Comparison of ENCODE assay signal across 1 cellular context in the genomic region with DNA sequence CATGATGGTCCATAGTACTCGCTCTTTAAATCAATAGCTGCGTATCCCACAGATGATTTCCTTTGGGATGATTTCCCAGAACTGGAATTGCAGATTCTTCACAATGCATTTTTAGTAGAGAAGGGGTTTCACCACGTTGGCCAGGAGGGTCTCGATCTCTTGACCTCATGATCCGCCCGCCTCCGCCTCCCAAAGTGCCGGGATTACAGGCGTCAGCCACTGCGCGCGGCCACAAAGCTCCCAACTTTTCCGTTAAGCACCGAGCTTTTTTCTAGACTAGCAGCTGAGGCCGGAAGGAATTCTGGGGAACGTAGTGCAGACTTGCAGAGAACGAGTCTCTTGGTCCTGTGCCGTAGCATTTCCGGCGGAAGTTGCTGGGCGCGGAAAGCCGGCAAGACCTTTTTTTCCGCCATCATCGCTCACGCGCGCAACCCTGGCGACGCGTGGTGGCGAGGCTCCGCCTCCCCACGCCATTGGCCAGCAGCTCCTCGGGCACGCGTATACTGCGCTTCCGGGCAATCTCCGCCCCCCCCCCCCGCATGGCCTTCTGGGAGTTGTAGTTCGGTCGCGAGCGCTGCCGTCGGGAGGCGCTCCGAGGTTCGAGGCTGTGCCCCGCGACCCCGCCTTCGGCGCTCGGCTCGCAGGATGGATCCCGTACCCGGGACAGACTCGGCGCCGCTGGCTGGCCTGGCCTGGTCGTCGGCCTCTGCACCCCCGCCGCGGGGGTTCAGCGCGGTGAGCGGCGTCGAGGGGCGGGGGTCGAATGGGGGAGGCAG.
TF ChIP-seq lines count a peak whose summit lies in the region.

A gene (plus strand): TSS at position 557 of the 776 bp plus-strand sequence. CDS start 89 bp downstream, at position 646.

TF ChIP-seq in HepG2, 621 proteins besides CTCF, POLR2A, EP300 and RAD21 (continued from another document and continues in another):
- TF ChIP-seq, protein P1, sequence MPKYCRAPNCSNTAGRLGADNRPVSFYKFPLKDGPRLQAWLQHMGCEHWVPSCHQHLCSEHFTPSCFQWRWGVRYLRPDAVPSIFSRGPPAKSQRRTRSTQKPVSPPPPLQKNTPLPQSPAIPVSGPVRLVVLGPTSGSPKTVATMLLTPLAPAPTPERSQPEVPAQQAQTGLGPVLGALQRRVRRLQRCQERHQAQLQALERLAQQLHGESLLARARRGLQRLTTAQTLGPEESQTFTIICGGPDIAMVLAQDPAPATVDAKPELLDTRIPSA (CRISPR knock-in tag; IDR thresholded peaks at IDR 0.05; ENCODE audit: borderline replicate concordance) = no peak
- TF ChIP-seq ZNF3 (CRISPR knock-in tag; IDR thresholded peaks at IDR 0.05) (no peak), FOSL2 (CRISPR knock-in tag; IDR thresholded peaks at IDR 0.05) (peak; percentile 33), ZMYM2 (CRISPR knock-in tag; IDR thresholded peaks at IDR 0.05) (peak; percentile 46), NFKB2 (CRISPR knock-in tag; IDR thresholded peaks at IDR 0.05; ENCODE audit: borderline replicate concordance) (peak; percentile 74; the same call in 1 of the 2 replicates), ZNF619 (CRISPR knock-in tag; IDR thresholded peaks at IDR 0.05) (peak; percentile 75), CAMTA2 (CRISPR knock-in tag; IDR thresholded peaks at IDR 0.05; ENCODE audit: borderline replicate concordance) (no peak), TBX2 (CRISPR knock-in tag; IDR thresholded peaks at IDR 0.05; ENCODE audit: borderline replicate concordance) (peak; percentile 70), MED8 (CRISPR knock-in tag; IDR thresholded peaks at IDR 0.05; ENCODE audit: insufficient replicate concordance) (no peak), KDM5B (CRISPR knock-in tag; IDR thresholded peaks at IDR 0.05; ENCODE audit: borderline replicate concordance) (peak; percentile 54), HOXA3 (CRISPR knock-in tag; IDR thresholded peaks at IDR 0.05) (peak; percentile 98), FOXA1 (IDR thresholded peaks at IDR 0.05) (no peak), FOXA1 (CRISPR knock-in tag; IDR thresholded peaks at IDR 0.05) (no peak), ZNF138 (CRISPR knock-in tag; IDR thresholded peaks at IDR 0.05; ENCODE audit: low read depth) (peak; percentile 27; the same call in 1 of the 2 replicates), ZNF644 (CRISPR knock-in tag; IDR thresholded peaks at IDR 0.05; ENCODE audit: low read depth) (no peak), ZBTB42 (CRISPR knock-in tag; IDR thresholded peaks at IDR 0.05) (no peak), ZNF713 (CRISPR knock-in tag; IDR thresholded peaks at IDR 0.05) (no peak), MAZ (IDR thresholded peaks at IDR 0.05; ENCODE audit: borderline replicate concordance, low read depth, low read length) (peak; percentile 86; the same call in 1 of the 2 replicates), MAZ (CRISPR knock-in tag; IDR thresholded peaks at IDR 0.05; ENCODE audit: low read depth) (peak; percentile 94), MEF2D (CRISPR knock-in tag; IDR thresholded peaks at IDR 0.05) (peak; percentile 68; the same call in 1 of the 2 replicates), GLI4 (CRISPR knock-in tag; IDR thresholded peaks at IDR 0.05; ENCODE audit: borderline replicate concordance) (no peak), ZNF264 (CRISPR knock-in tag; IDR thresholded peaks at IDR 0.05) (peak; percentile 80), ZBTB7A (CRISPR knock-in tag; IDR thresholded peaks at IDR 0.05) (no peak), SNAPC2 (CRISPR knock-in tag; IDR thresholded peaks at IDR 0.05) (no peak; the same call in 1 of the 2 replicates), SRF (IDR thresholded peaks at IDR 0.05; ENCODE audit: low read depth, low read length) (no peak), ZKSCAN8 (CRISPR knock-in tag; IDR thresholded peaks at IDR 0.05; ENCODE audit: borderline replicate concordance) (no peak), ISL2 (CRISPR knock-in tag; IDR thresholded peaks at IDR 0.05) (peak; percentile 71), ZC3H4 (CRISPR knock-in tag; IDR thresholded peaks at IDR 0.05; ENCODE audit: borderline replicate concordance) (no peak), RXRA (CRISPR knock-in tag; IDR thresholded peaks at IDR 0.05) (no peak), ZNF816 (CRISPR knock-in tag; IDR thresholded peaks at IDR 0.05; ENCODE audit: borderline replicate concordance) (peak; percentile 76; the same call in 1 of the 2 replicates), ZNF558 (CRISPR knock-in tag; IDR thresholded peaks at IDR 0.05; ENCODE audit: borderline replicate concordance) (no peak), MTA3 (CRISPR knock-in tag; IDR thresholded peaks at IDR 0.05) (no peak)
- TF ChIP-seq, protein P2, sequence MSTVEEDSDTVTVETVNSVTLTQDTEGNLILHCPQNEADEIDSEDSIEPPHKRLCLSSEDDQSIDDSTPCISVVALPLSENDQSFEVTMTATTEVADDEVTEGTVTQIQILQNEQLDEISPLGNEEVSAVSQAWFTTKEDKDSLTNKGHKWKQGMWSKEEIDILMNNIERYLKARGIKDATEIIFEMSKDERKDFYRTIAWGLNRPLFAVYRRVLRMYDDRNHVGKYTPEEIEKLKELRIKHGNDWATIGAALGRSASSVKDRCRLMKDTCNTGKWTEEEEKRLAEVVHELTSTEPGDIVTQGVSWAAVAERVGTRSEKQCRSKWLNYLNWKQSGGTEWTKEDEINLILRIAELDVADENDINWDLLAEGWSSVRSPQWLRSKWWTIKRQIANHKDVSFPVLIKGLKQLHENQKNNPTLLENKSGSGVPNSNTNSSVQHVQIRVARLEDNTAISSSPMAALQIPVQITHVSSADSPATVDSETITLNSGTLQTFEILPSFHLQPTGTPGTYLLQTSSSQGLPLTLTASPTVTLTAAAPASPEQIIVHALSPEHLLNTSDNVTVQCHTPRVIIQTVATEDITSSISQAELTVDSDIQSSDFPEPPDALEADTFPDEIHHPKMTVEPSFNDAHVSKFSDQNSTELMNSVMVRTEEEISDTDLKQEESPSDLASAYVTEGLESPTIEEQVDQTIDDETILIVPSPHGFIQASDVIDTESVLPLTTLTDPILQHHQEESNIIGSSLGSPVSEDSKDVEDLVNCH (CRISPR knock-in tag; IDR thresholded peaks at IDR 0.05) = no peak
- TF ChIP-seq, protein P3, sequence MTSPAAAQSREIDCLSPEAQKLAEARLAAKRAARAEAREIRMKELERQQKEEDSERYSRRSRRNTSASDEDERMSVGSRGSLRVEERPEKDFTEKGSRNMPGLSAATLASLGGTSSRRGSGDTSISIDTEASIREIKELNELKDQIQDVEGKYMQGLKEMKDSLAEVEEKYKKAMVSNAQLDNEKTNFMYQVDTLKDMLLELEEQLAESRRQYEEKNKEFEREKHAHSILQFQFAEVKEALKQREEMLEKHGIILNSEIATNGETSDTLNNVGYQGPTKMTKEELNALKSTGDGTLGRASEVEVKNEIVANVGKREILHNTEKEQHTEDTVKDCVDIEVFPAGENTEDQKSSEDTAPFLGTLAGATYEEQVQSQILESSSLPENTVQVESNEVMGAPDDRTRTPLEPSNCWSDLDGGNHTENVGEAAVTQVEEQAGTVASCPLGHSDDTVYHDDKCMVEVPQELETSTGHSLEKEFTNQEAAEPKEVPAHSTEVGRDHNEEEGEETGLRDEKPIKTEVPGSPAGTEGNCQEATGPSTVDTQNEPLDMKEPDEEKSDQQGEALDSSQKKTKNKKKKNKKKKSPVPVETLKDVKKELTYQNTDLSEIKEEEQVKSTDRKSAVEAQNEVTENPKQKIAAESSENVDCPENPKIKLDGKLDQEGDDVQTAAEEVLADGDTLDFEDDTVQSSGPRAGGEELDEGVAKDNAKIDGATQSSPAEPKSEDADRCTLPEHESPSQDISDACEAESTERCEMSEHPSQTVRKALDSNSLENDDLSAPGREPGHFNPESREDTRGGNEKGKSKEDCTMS (CRISPR knock-in tag; conservative IDR thresholded peaks at IDR 0.05) = no peak
- TF ChIP-seq, protein P4, sequence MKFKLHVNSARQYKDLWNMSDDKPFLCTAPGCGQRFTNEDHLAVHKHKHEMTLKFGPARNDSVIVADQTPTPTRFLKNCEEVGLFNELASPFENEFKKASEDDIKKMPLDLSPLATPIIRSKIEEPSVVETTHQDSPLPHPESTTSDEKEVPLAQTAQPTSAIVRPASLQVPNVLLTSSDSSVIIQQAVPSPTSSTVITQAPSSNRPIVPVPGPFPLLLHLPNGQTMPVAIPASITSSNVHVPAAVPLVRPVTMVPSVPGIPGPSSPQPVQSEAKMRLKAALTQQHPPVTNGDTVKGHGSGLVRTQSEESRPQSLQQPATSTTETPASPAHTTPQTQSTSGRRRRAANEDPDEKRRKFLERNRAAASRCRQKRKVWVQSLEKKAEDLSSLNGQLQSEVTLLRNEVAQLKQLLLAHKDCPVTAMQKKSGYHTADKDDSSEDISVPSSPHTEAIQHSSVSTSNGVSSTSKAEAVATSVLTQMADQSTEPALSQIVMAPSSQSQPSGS (CRISPR knock-in tag; IDR thresholded peaks at IDR 0.05) = no peak
- TF ChIP-seq, protein P5, sequence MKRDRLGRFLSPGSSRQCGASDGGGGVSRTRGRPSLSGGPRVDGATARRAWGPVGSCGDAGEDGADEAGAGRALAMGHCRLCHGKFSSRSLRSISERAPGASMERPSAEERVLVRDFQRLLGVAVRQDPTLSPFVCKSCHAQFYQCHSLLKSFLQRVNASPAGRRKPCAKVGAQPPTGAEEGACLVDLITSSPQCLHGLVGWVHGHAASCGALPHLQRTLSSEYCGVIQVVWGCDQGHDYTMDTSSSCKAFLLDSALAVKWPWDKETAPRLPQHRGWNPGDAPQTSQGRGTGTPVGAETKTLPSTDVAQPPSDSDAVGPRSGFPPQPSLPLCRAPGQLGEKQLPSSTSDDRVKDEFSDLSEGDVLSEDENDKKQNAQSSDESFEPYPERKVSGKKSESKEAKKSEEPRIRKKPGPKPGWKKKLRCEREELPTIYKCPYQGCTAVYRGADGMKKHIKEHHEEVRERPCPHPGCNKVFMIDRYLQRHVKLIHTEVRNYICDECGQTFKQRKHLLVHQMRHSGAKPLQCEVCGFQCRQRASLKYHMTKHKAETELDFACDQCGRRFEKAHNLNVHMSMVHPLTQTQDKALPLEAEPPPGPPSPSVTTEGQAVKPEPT (CRISPR knock-in tag; IDR thresholded peaks at IDR 0.05; ENCODE audit: low read depth) = no peak
- TF ChIP-seq, protein P6, sequence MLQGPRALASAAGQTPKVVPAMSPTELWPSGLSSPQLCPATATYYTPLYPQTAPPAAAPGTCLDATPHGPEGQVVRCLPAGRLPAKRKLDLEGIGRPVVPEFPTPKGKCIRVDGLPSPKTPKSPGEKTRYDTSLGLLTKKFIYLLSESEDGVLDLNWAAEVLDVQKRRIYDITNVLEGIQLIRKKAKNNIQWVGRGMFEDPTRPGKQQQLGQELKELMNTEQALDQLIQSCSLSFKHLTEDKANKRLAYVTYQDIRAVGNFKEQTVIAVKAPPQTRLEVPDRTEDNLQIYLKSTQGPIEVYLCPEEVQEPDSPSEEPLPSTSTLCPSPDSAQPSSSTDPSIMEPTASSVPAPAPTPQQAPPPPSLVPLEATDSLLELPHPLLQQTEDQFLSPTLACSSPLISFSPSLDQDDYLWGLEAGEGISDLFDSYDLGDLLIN (CRISPR knock-in tag; IDR thresholded peaks at IDR 0.05; ENCODE audit: borderline replicate concordance) = peak; percentile 62; the same call in 1 of the 2 replicates
- TF ChIP-seq, protein P7, sequence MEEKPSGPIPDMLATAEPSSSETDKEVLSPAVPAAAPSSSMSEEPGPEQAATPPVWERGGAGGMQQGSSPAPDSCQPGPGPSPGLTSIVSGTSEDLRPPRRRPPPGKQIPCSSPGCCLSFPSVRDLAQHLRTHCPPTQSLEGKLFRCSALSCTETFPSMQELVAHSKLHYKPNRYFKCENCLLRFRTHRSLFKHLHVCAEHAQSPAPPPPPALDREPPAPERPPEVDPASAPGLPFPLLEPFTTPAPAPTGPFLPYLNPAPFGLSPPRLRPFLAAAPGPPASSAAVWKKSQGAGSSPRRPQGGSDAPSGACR (CRISPR knock-in tag; IDR thresholded peaks at IDR 0.05) = peak; percentile 58; the same call in 1 of the 2 replicates
- TF ChIP-seq, protein P8, sequence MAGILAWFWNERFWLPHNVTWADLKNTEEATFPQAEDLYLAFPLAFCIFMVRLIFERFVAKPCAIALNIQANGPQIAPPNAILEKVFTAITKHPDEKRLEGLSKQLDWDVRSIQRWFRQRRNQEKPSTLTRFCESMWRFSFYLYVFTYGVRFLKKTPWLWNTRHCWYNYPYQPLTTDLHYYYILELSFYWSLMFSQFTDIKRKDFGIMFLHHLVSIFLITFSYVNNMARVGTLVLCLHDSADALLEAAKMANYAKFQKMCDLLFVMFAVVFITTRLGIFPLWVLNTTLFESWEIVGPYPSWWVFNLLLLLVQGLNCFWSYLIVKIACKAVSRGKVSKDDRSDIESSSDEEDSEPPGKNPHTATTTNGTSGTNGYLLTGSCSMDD (CRISPR knock-in tag; IDR thresholded peaks at IDR 0.05) = no peak
- TF ChIP-seq, protein P9, sequence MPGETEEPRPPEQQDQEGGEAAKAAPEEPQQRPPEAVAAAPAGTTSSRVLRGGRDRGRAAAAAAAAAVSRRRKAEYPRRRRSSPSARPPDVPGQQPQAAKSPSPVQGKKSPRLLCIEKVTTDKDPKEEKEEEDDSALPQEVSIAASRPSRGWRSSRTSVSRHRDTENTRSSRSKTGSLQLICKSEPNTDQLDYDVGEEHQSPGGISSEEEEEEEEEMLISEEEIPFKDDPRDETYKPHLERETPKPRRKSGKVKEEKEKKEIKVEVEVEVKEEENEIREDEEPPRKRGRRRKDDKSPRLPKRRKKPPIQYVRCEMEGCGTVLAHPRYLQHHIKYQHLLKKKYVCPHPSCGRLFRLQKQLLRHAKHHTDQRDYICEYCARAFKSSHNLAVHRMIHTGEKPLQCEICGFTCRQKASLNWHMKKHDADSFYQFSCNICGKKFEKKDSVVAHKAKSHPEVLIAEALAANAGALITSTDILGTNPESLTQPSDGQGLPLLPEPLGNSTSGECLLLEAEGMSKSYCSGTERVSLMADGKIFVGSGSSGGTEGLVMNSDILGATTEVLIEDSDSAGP (CRISPR knock-in tag; IDR thresholded peaks at IDR 0.05; ENCODE audit: borderline replicate concordance) = peak; percentile 68; the same call in 1 of the 2 replicates
- TF ChIP-seq, protein P10, sequence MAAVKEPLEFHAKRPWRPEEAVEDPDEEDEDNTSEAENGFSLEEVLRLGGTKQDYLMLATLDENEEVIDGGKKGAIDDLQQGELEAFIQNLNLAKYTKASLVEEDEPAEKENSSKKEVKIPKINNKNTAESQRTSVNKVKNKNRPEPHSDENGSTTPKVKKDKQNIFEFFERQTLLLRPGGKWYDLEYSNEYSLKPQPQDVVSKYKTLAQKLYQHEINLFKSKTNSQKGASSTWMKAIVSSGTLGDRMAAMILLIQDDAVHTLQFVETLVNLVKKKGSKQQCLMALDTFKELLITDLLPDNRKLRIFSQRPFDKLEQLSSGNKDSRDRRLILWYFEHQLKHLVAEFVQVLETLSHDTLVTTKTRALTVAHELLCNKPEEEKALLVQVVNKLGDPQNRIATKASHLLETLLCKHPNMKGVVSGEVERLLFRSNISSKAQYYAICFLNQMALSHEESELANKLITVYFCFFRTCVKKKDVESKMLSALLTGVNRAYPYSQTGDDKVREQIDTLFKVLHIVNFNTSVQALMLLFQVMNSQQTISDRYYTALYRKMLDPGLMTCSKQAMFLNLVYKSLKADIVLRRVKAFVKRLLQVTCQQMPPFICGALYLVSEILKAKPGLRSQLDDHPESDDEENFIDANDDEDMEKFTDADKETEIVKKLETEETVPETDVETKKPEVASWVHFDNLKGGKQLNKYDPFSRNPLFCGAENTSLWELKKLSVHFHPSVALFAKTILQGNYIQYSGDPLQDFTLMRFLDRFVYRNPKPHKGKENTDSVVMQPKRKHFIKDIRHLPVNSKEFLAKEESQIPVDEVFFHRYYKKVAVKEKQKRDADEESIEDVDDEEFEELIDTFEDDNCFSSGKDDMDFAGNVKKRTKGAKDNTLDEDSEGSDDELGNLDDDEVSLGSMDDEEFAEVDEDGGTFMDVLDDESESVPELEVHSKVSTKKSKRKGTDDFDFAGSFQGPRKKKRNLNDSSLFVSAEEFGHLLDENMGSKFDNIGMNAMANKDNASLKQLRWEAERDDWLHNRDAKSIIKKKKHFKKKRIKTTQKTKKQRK (IDR thresholded peaks at IDR 0.05; ENCODE audit: low read length) = no peak
